In the genomic region with DNA sequence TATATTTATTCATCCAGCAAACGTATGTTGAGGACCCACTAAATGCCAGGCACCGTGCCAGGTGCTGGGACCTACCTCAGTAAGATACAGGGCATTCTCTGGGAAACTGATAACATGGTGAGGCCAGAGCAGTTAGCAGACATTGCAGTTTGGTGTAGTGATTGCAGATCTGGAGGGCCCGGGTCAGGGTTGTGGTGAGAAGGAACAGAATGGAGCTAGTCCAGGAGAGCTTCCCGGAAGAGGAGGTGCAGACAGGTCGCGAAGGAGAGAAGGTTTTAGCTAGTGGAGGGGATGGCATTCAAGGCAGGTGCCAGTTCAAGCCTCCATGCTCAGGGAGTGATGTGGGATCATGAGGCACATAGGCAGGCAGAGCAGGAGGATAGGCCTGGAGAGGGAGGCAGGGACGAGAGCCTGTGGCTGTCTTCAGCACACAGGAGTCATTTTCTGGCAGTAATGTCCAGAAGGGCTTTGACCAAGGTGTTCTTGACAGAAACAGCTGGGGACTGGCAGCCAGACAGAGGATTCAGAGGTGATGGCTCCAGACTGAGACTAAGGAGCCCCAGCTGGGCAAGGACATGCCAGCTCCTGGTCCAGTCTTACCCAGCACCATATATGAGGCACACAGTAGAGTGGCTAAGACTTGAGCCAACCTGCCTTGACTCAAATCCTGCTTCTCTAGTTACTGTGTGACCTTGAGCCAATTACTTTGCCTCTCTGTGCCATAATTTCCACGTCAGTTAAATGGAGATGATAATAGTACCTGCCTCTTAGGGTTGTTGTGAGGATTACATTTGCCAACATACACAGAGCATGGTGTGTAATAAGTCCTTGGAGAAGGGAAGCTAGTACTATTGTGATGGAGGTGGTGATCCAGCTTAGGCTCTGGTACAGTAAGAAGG, we compare ENCODE assay signal across 1 cellular context.
TF ChIP-seq lines count a peak whose summit lies in the region.

No MANE protein-coding gene starts in this region.

TF ChIP-seq in WTC11, 78 proteins besides CTCF, POLR2A, EP300 and RAD21:
- TF ChIP-seq, protein P1, sequence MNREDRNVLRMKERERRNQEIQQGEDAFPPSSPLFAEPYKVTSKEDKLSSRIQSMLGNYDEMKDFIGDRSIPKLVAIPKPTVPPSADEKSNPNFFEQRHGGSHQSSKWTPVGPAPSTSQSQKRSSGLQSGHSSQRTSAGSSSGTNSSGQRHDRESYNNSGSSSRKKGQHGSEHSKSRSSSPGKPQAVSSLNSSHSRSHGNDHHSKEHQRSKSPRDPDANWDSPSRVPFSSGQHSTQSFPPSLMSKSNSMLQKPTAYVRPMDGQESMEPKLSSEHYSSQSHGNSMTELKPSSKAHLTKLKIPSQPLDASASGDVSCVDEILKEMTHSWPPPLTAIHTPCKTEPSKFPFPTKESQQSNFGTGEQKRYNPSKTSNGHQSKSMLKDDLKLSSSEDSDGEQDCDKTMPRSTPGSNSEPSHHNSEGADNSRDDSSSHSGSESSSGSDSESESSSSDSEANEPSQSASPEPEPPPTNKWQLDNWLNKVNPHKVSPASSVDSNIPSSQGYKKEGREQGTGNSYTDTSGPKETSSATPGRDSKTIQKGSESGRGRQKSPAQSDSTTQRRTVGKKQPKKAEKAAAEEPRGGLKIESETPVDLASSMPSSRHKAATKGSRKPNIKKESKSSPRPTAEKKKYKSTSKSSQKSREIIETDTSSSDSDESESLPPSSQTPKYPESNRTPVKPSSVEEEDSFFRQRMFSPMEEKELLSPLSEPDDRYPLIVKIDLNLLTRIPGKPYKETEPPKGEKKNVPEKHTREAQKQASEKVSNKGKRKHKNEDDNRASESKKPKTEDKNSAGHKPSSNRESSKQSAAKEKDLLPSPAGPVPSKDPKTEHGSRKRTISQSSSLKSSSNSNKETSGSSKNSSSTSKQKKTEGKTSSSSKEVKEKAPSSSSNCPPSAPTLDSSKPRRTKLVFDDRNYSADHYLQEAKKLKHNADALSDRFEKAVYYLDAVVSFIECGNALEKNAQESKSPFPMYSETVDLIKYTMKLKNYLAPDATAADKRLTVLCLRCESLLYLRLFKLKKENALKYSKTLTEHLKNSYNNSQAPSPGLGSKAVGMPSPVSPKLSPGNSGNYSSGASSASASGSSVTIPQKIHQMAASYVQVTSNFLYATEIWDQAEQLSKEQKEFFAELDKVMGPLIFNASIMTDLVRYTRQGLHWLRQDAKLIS (CRISPR knock-in tag; IDR thresholded peaks at IDR 0.05; ENCODE audit: borderline replicate concordance): no peak
- TF ChIP-seq NR3C1 (CRISPR knock-in tag; conservative IDR thresholded peaks at IDR 0.05; ENCODE audit: low read depth): no peak
- TF ChIP-seq NFATC4 (CRISPR knock-in tag; IDR thresholded peaks at IDR 0.05): no peak
- TF ChIP-seq, protein P2, sequence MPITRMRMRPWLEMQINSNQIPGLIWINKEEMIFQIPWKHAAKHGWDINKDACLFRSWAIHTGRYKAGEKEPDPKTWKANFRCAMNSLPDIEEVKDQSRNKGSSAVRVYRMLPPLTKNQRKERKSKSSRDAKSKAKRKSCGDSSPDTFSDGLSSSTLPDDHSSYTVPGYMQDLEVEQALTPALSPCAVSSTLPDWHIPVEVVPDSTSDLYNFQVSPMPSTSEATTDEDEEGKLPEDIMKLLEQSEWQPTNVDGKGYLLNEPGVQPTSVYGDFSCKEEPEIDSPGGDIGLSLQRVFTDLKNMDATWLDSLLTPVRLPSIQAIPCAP (CRISPR knock-in tag; IDR thresholded peaks at IDR 0.05): no peak
- no peak for TF ChIP-seq GABPB1 (CRISPR knock-in tag; IDR thresholded peaks at IDR 0.05)
